In the genomic region with DNA sequence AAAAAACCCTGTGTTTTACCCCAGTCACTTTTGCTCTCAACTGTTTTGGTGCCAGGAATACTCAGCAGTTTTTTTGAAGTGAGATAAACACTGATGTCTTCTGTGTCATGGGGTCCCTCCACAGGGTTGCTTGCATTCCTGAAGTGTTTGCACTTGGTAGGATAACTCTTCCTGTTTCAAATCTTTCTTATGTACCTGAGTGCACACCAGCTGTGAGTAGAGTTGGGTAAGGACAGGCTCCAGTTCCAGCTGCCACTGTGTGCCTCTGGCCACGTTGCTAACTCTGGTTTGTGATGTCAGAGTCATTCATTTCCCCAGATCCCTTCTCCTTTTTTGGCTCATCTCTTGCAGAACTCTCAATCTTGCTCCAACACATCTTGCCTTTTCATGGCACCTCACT, we compare ENCODE assay signal across 16 cellular contexts.
A peak's percentile ranks its signal among the peaks of the same experiment; 100 is the strongest.
DNase-seq lines count a peak whose midpoint lies in the region; ATAC-seq and TF ChIP-seq lines count a peak whose summit lies in the region.
"Had no signal": no experiment of that assay in that cellular context is flagged by ENCODE, and none has a peak within 500 bp of the region (broad histone marks: within the 10 kb centered on the region; RNA-seq: fewer than 3 reads in every experiment).

No MANE protein-coding gene starts in this region.

- no peak overlapping the region for H3K9ac ChIP-seq in smooth muscle cell (ENCODE audit: low read depth)
- H3K9ac ChIP-seq: BLaER1 treated with 17β-estradiol and CSF1 and Interleukin-3, amounts not matched to agents 10 nM and 100 nM had no signal

- no peaks in the 10 kb centered on the region for H3F3A ChIP-seq in smooth muscle cell (ENCODE audit: low read depth)

- intact Hi-C loops in left ventricle myocardium inferior (cut with micrococcal nuclease) = no loop called here

- H3K36me3 ChIP-seq in cardiac muscle cell = no peaks in the 10 kb centered on the region
- H3K36me3 ChIP-seq in left ventricle myocardium inferior = no peaks in the 10 kb centered on the region
- no peaks in the 10 kb centered on the region for H3K36me3 ChIP-seq in smooth muscle cell (ENCODE audit: low read depth)
- H3K36me3 ChIP-seq: BLaER1 treated with 17β-estradiol and CSF1 and Interleukin-3, amounts not matched to agents 10 nM and 100 nM; right lobe of liver had no signal

- in situ Hi-C loops in GM13977 (cut with MboI; ENCODE audit: low pct_unique_long_range_greater_than_20kb, low sequenced_read_pairs, unreplicated experiment) = no loop called here

- H3K4me3 ChIP-seq in cardiac muscle cell (no peak overlapping the region), left ventricle myocardium inferior (no peak overlapping the region), choroid plexus epithelial cell (ENCODE audit: low read depth, low read length) (no peak overlapping the region), smooth muscle cell (no peak overlapping the region)
- H3K4me3 ChIP-seq: BLaER1 treated with 17β-estradiol and CSF1 and Interleukin-3, amounts not matched to agents 10 nM and 100 nM; right lobe of liver had no signal

- no peaks in the 10 kb centered on the region for H3K79me2 ChIP-seq in smooth muscle cell (ENCODE audit: low read depth)

- TF ChIP-seq POLR2A in GM18505 (IDR thresholded peaks at IDR 0.05; ENCODE audit: borderline replicate concordance, extremely low read depth, insufficient read depth, insufficient read length) = no peak

- ATAC-seq in GM18505 (IDR thresholded peaks at IDR 0.05; ENCODE audit: unreplicated experiment) = no peak

- H3K4me2 ChIP-seq in smooth muscle cell = no peak overlapping the region
- H3K4me2 ChIP-seq: BLaER1 treated with 17β-estradiol and CSF1 and Interleukin-3, amounts not matched to agents 10 nM and 100 nM had no signal

- peak in 1 of 2 donors; percentile 28 for DNase-seq in cardiac muscle cell (ENCODE audit: low read depth in 1 of 2, low spot score in 1 of 2)
- DNase-seq in left ventricle myocardium inferior = no peak
- peak; percentile 38 for DNase-seq in NCI-H510A treated with DMSO at 0.1 percent for 48 hours (lab: John Stamatoyannopoulos, UW)
- peak; percentile 50 for DNase-seq in choroid plexus epithelial cell (ENCODE audit: low read depth)
- DNase-seq in smooth muscle cell (lab: John Stamatoyannopoulos, UW; ENCODE audit: unreplicated experiment) = no peak
- DNase-seq in NCI-H748 (lab: John Stamatoyannopoulos, UW; ENCODE audit: unreplicated experiment) = no peak
- no peak for DNase-seq in GM13977 (ENCODE audit: low spot score)
- DNase-seq: activated gamma-delta T cell treated with Interleukin-2 at 50 U/mL for 16 hours; central memory CD4-positive, alpha-beta T cell; KBM-7; NCI-H1694 treated with DMSO at 0.1 percent for 48 hours; NCI-H774; right lobe of liver had no signal

- H3K4me1 ChIP-seq in cardiac muscle cell (ENCODE audit: low read depth) = peaks cover 25% of the 10 kb centered on the region
- H3K4me1 ChIP-seq in left ventricle myocardium inferior = no peaks in the 10 kb centered on the region
- no peaks in the 10 kb centered on the region for H3K4me1 ChIP-seq in smooth muscle cell (ENCODE audit: low read depth)

- TF ChIP-seq CTCF in cardiac muscle cell (IDR thresholded peaks at IDR 0.05; ENCODE audit: low read depth, low read length) (no peak), left ventricle myocardium inferior (IDR thresholded peaks at IDR 0.05; ENCODE audit: borderline replicate concordance) (no peak), choroid plexus epithelial cell (conservative IDR thresholded peaks at IDR 0.05; ENCODE audit: low read depth, low read length) (no peak), smooth muscle cell (IDR thresholded peaks at IDR 0.05; ENCODE audit: borderline replicate concordance, insufficient read depth, poor library complexity, severe bottlenecking) (no peak), GM13977 (IDR thresholded peaks at IDR 0.05; ENCODE audit: extremely low read depth, insufficient read depth, missing control alignments) (no peak)

- H2AFZ ChIP-seq in smooth muscle cell (ENCODE audit: low read depth) = peak overlapping the region; percentile 48

- H3K9me3 ChIP-seq in cardiac muscle cell (ENCODE audit: low read depth) (no peaks in the 10 kb centered on the region), left ventricle myocardium inferior (replicated peaks) (no peaks in the 10 kb centered on the region), smooth muscle cell (replicated peaks; ENCODE audit: low read depth) (no peaks in the 10 kb centered on the region)
- H3K9me3 ChIP-seq: BLaER1 treated with 17β-estradiol and CSF1 and Interleukin-3, amounts not matched to agents 10 nM and 100 nM; right lobe of liver had no signal

- 43% methylated on average over 1 of the region's 1 CpG for WGBS in smooth muscle cell (ENCODE audit: low lambda C conversion rate)

- no peaks in the 10 kb centered on the region for H3K27me3 ChIP-seq in cardiac muscle cell
- H3K27me3 ChIP-seq in left ventricle myocardium inferior (ENCODE audit: low read depth) = no peaks in the 10 kb centered on the region
- H3K27me3 ChIP-seq in smooth muscle cell (ENCODE audit: low read depth) = no peaks in the 10 kb centered on the region
- H3K27me3 ChIP-seq: BLaER1 treated with 17β-estradiol and CSF1 and Interleukin-3, amounts not matched to agents 10 nM and 100 nM; right lobe of liver had no signal

- H4K20me1 ChIP-seq in smooth muscle cell (ENCODE audit: low read depth) = no peaks in the 10 kb centered on the region
- H4K20me1 ChIP-seq: BLaER1 treated with 17β-estradiol and CSF1 and Interleukin-3, amounts not matched to agents 10 nM and 100 nM had no signal

- peak overlapping the region; percentile 4 for H3K27ac ChIP-seq in cardiac muscle cell
- H3K27ac ChIP-seq in left ventricle myocardium inferior (replicated peaks) = no peak overlapping the region
- no peak overlapping the region for H3K27ac ChIP-seq in smooth muscle cell (ENCODE audit: low read depth)
- H3K27ac ChIP-seq: BLaER1 treated with 17β-estradiol and CSF1 and Interleukin-3, amounts not matched to agents 10 nM and 100 nM; epithelial cell of prostate; right lobe of liver had no signal

Comparison
In these comparisons a context has a peak if more than half of its experiments do, and no peak if none do; other contexts are left out.
1. DNase-seq: peak in NCI-H510A treated with DMSO at 0.1 percent for 48 hours (single experiment) and choroid plexus epithelial cell (single experiment); none in left ventricle myocardium inferior (single experiment), smooth muscle cell (single experiment), NCI-H748 (single experiment) and GM13977 (single experiment).